In the genomic region with DNA sequence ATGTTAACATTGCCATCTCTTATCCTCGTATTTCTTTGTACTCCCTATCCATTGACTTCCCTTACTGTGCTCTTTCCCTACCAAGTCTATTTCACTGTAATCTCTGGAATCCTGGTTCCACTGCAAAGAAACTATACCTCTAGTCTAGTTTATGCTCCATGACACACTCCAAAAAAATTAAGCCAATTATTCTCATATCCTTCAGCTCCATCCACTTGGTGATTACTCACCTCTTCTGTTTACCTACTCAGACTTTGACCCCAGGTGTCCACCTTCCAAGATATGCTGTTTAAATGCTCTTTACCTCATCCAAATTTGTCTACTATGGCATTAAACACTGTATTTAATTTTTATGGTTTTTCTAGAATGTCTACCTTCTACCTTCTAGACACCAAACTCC, we compare ENCODE assay signal across 25 cellular contexts.
DNase-seq lines count a peak whose midpoint lies in the region; ATAC-seq, FAIRE-seq and TF ChIP-seq lines count a peak whose summit lies in the region.
"Had no signal": no experiment of that assay in that cellular context is flagged by ENCODE, and none has a peak within 500 bp of the region (broad histone marks: within the 10 kb centered on the region; RNA-seq: fewer than 3 reads in every experiment).

No MANE protein-coding gene starts in this region.

- H3K4me3 Mint-ChIP-seq in stimulated activated effector memory CD8-positive, alpha-beta T cell treated with anti-CD3 and anti-CD28 coated beads, Interleukin-12 subunit alpha, Interleukin-12 subunit beta, amount 100 ng/mL, for 72 hours, result no peak overlapping the region
- H3K4me3 Mint-ChIP-seq: activated T-cell treated with anti-CD3 and anti-CD28 coated beads, Interleukin-2, amount 50 U/mL, for 24 hours; dendritic cell treated with granulocyte-macrophage colony-stimulating factor and Interleukin-4, amounts not matched to agents 40 ng/mL and 50 ng/mL, for 4 days had no signal

- H3K9me3 Mint-ChIP-seq in stimulated activated effector memory CD8-positive, alpha-beta T cell treated with anti-CD3 and anti-CD28 coated beads, Interleukin-12 subunit alpha, Interleukin-12 subunit beta, amount 100 ng/mL, for 72 hours, result no peaks in the 10 kb centered on the region
- H3K9me3 Mint-ChIP-seq: activated T-cell treated with anti-CD3 and anti-CD28 coated beads, Interleukin-2, amount 50 U/mL, for 24 hours; dendritic cell treated with granulocyte-macrophage colony-stimulating factor and Interleukin-4, amounts not matched to agents 40 ng/mL and 50 ng/mL, for 4 days had no signal

- H3K36me3 Mint-ChIP-seq in stimulated activated effector memory CD8-positive, alpha-beta T cell treated with anti-CD3 and anti-CD28 coated beads, Interleukin-12 subunit alpha, Interleukin-12 subunit beta, amount 100 ng/mL, for 72 hours, result peaks cover 22% of the 10 kb centered on the region

- no peak overlapping the region for H3K27ac Mint-ChIP-seq in stimulated activated effector memory CD8-positive, alpha-beta T cell treated with anti-CD3 and anti-CD28 coated beads, Interleukin-12 subunit alpha, Interleukin-12 subunit beta, amount 100 ng/mL, for 72 hours
- H3K27ac Mint-ChIP-seq: dendritic cell treated with granulocyte-macrophage colony-stimulating factor and Interleukin-4, amounts not matched to agents 40 ng/mL and 50 ng/mL, for 4 days had no signal

- no peak overlapping the region for H3K4me3 ChIP-seq in small intestine (ENCODE audit: low read depth in 1 of 2, low read length in 2 of 2)
- H3K4me3 ChIP-seq: HAP-1, left ventricle myocardium inferior, skin epidermis, thoracic aorta had no signal

- no peak overlapping the region for H3K27ac ChIP-seq in foreskin keratinocyte
- H3K27ac ChIP-seq in small intestine (ENCODE audit: low read depth in 1 of 2, low read length in 1 of 2), result no peak overlapping the region
- H3K27ac ChIP-seq: 22Rv1, left ventricle myocardium inferior, skin epidermis, thoracic aorta had no signal

- H3K36me3 ChIP-seq in small intestine (ENCODE audit: control insufficient read depth in 2 of 2, insufficient read depth in 2 of 2, low read length in 2 of 2), result peaks cover 0 to 3% of the 10 kb centered on the region in 2 donors
- H3K36me3 ChIP-seq: HAP-1, thoracic aorta had no signal

- FAIRE-seq in small intestine (lab: Jason Lieb, UNC), result no peak
- FAIRE-seq: GM18507 had no signal

- H3K9me3 ChIP-seq in small intestine (ENCODE audit: control insufficient read depth, low read depth), result no peaks in the 10 kb centered on the region
- H3K9me3 ChIP-seq: HAP-1, left ventricle myocardium inferior, thoracic aorta had no signal

- ATAC-seq in foreskin keratinocyte, result peak; percentile 93
- ATAC-seq in HG03342 (IDR thresholded peaks at IDR 0.05; ENCODE audit: unreplicated experiment), result no peak
- ATAC-seq in HG02973 (IDR thresholded peaks at IDR 0.05; ENCODE audit: unreplicated experiment), result no peak
- ATAC-seq in stimulated activated effector memory CD8-positive, alpha-beta T cell treated with anti-CD3 and anti-CD28 coated beads, Interleukin-12 subunit alpha, Interleukin-12 subunit beta, amount 100 ng/mL, for 72 hours, result no peak

- 90 to 93% (median 93%) methylated on average over 1 of the region's 1 CpG for WGBS in small intestine, 3 donors

- H3K4me1 ChIP-seq in foreskin keratinocyte (peaks cover 20% of the 10 kb centered on the region), small intestine (ENCODE audit: control insufficient read depth in 2 of 2, insufficient read depth in 1 of 2, low read depth in 1 of 2, low read length in 1 of 2) (peaks cover 0 to 5% of the 10 kb centered on the region in 2 donors)

- TF ChIP-seq CTCF in foreskin keratinocyte (conservative IDR thresholded peaks at IDR 0.05), result no peak

- H3K27me3 ChIP-seq in foreskin keratinocyte (no peaks in the 10 kb centered on the region), small intestine (ENCODE audit: control insufficient read depth in 2 of 2, insufficient read depth in 2 of 2, low read length in 2 of 2) (no peaks in the 10 kb centered on the region)

- H3K4me1 Mint-ChIP-seq in stimulated activated effector memory CD8-positive, alpha-beta T cell treated with anti-CD3 and anti-CD28 coated beads, Interleukin-12 subunit alpha, Interleukin-12 subunit beta, amount 100 ng/mL, for 72 hours, result peaks cover 15% of the 10 kb centered on the region

- peak; percentile 45 for DNase-seq in DMS53 (lab: John Stamatoyannopoulos, UW)
- DNase-seq in DMS53 treated with DMSO at 0.1 percent for 48 hours (lab: John Stamatoyannopoulos, UW; ENCODE audit: unreplicated experiment), result no peak
- DNase-seq in NCI-H226, result peak; percentile 7
- DNase-seq in foreskin keratinocyte, result peak in 1 of 2 donors; percentile 78
- DNase-seq in small intestine, result peak; percentile 62
- DNase-seq in stimulated activated effector memory CD8-positive, alpha-beta T cell treated with anti-CD3 and anti-CD28 coated beads, Interleukin-12 subunit alpha, Interleukin-12 subunit beta, amount 100 ng/mL, for 72 hours (ENCODE audit: low spot score in 2 of 2), result no peak
- DNase-seq: activated CD4-positive, alpha-beta T cell treated with anti-CD3 and anti-CD28 coated beads for 1 hour; activated naive CD4-positive, alpha-beta T cell treated with Interleukin-2 at 50 U/mL for 16 hours; activated T-cell treated with anti-CD3 and anti-CD28 coated beads, Interleukin-2, amount 50 U/mL, for 24 hours; AML-193; amygdala; glutamatergic neuron; left ventricle myocardium inferior; NCI-H1694 treated with DMSO at 0.1 percent for 48 hours; NCI-H2227 treated with DMSO at 0.1 percent for 48 hours; OCI-M1; SIG-M5 had no signal

Comparison
In these comparisons a context has a peak if more than half of its experiments do, and no peak if none do; other contexts are left out.
1. DNase-seq: peak in DMS53 (single experiment), NCI-H226 (single experiment) and small intestine (single experiment); none in DMS53 treated with DMSO at 0.1 percent for 48 hours (single experiment) and stimulated activated effector memory CD8-positive, alpha-beta T cell treated with anti-CD3 and anti-CD28 coated beads, Interleukin-12 subunit alpha, Interleukin-12 subunit beta, amount 100 ng/mL, for 72 hours (0 of 2).